21 cellular contexts compared by ENCODE assay signal in the genomic region with DNA sequence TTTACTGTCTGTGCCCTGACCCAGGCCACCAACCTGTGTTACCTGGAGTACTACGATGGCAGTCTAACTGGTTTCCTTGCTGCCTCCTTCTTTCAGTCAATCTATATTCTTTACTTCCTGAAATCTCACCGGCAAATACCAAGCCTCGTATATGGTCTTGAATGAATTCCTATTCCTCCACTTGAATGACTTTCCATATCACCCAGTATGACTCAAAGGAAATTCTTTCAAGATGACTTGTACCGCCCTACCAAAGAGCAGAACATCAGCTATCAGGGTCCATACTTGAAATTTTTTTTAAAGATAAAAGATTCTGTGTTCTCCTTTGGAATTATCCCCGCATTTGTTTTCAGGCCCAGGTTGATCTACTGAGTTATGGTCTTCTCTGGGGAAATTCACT.
A peak's percentile ranks its signal among the peaks of the same experiment; 100 is the strongest.
DNase-seq lines count a peak whose midpoint lies in the region; ATAC-seq and TF ChIP-seq lines count a peak whose summit lies in the region.
"Had no signal": no experiment of that assay in that cellular context is flagged by ENCODE, and none has a peak within 500 bp of the region (broad histone marks: within the 10 kb centered on the region; RNA-seq: fewer than 3 reads in every experiment).

No MANE protein-coding gene starts in this region.

- peak overlapping the region; percentile 21 for H3K27ac ChIP-seq in AG04450 (ENCODE audit: low read depth, low read length)
- H3K27ac ChIP-seq in brain microvascular endothelial cell: peak overlapping the region; percentile 26
- H3K27ac ChIP-seq: A549, heart right ventricle, transverse colon had no signal

- H3K9me3 ChIP-seq in AG04450 (ENCODE audit: control insufficient read depth, insufficient read depth, low read length): no peaks in the 10 kb centered on the region
- H3K9me3 ChIP-seq: A549, heart right ventricle, MG63, transverse colon had no signal

- in situ Hi-C loops in brain microvascular endothelial cell (cut with HindIII; ENCODE audit: low pct_ligation_motif_present, low sequenced_read_pairs): no loop called here

- no peaks in the 10 kb centered on the region for H3K27me3 ChIP-seq in AG04450 (ENCODE audit: control insufficient read depth, insufficient read depth, low read length)
- no peaks in the 10 kb centered on the region for H3K27me3 ChIP-seq in brain microvascular endothelial cell (replicated peaks)
- H3K27me3 ChIP-seq: heart right ventricle, MG63, transverse colon had no signal

- no peaks in the 10 kb centered on the region for H3K36me3 ChIP-seq in brain microvascular endothelial cell (replicated peaks)
- H3K36me3 ChIP-seq: heart right ventricle, MG63, transverse colon had no signal

- POLR2A ChIA-PET in AG04450 (lab: Yijun Ruan, JAX): no interaction called here

- TF ChIP-seq CTCF in AG04450 (IDR thresholded peaks at IDR 0.05; ENCODE audit: low read depth, low read length) (no peak), brain microvascular endothelial cell (IDR thresholded peaks at IDR 0.05; ENCODE audit: low read depth, low read length, missing control alignments) (no peak)

- DNase-seq in AG04450 (ENCODE audit: low read depth, low spot score) (no peak), LHCN-M2 (ENCODE audit: low read depth) (peak; percentile 68), brain microvascular endothelial cell (peak; percentile 57), glomerular visceral epithelial cell (ENCODE audit: extremely low spot score) (peak; percentile 58), NCI-H2029 (lab: John Stamatoyannopoulos, UW) (no peak)
- DNase-seq in stimulated activated naive CD4-positive, alpha-beta T cell (lab: John Stamatoyannopoulos, UW): no peak
- DNase-seq in activated CD4-positive, alpha-beta T cell treated with anti-CD3 and anti-CD28 coated beads for 48 hours: no peak
- DNase-seq: activated CD4-positive, alpha-beta T cell treated with anti-CD3 and anti-CD28 coated beads, Interleukin-2, amount 50 U/mL, for 48 hours; activated T-cell treated with anti-CD3 and anti-CD28 coated beads for 4 hours; CD4-positive, alpha-beta T cell; erythroblast; GOT3; heart right ventricle; MG63; midbrain; NCI-H187; NCI-H446; stimulated activated naive CD8-positive, alpha-beta T cell treated with anti-CD3 and anti-CD28 coated beads, Interleukin-15, Interleukin-2, amounts not matched to agents 100 U/mL and 50 U/mL, for 24 hours; transverse colon had no signal

- CTCF ChIA-PET in AG04450 (lab: Charles Lee): interaction anchor here (0.5 kb wide), 1 partner anchor 388 kb away, joined by 3 read pairs; no protein-coding TSS in a partner anchor

- no peak overlapping the region for H3K4me3 ChIP-seq in AG04450 (ENCODE audit: low read depth, low read length)
- H3K4me3 ChIP-seq in brain microvascular endothelial cell (ENCODE audit: low read depth, low read length): no peak overlapping the region
- H3K4me3 ChIP-seq: A549, heart right ventricle, MG63, transverse colon had no signal

- no peak for ATAC-seq in GM18907 (IDR thresholded peaks at IDR 0.05; ENCODE audit: unreplicated experiment)
- ATAC-seq: A549; heart right ventricle; stimulated activated naive CD8-positive, alpha-beta T cell treated with anti-CD3 and anti-CD28 coated beads, Interleukin-15, Interleukin-2, amounts not matched to agents 100 U/mL and 50 U/mL, for 24 hours had no signal

Comparison
In these comparisons a context has a peak if more than half of its experiments do, and no peak if none do; other contexts are left out.
1. DNase-seq: peak in LHCN-M2 (single experiment), brain microvascular endothelial cell (single experiment) and glomerular visceral epithelial cell (single experiment); none in AG04450 (single experiment), NCI-H2029 (single experiment), stimulated activated naive CD4-positive, alpha-beta T cell (0 of 6) and activated CD4-positive, alpha-beta T cell treated with anti-CD3 and anti-CD28 coated beads for 48 hours (single experiment).